Comparison of ENCODE assay signal across 9 cellular contexts in the genomic region with DNA sequence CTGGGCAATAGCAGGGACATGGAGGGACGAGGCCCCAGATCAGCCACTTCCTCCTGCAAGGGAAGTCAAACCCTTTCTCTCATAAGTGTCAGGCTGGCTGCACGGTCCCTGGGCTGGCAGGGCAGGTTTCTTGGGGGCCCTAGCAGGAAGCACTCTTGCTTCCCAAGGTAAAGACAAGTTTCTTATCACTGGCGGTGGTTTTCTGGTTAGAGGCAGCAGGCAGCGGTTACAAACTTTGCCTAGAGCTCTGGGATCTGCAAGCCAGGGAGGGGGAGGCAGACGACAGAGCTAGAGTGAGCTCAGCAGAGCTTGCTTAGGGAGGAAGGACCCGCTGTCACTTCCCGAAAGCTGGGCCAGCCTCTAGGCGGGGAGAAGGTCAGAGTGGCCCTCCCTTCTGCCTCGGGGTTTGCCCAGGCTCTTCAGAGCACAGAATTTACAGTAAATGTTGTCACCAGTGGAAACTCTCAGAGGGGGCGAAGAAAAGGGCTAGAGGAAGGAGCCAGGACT. TPM values are rescaled to one million over a fixed set of nuclear protein-coding genes. Genes with fewer than 3 reads are reported as not detected.
DNase-seq lines count a peak whose midpoint lies in the region; ATAC-seq, FAIRE-seq and TF ChIP-seq lines count a peak whose summit lies in the region.
"Had no signal": no experiment of that assay in that cellular context is flagged by ENCODE, and none has a peak within 500 bp of the region (broad histone marks: within the 10 kb centered on the region; RNA-seq: fewer than 3 reads in every experiment).

No MANE protein-coding gene starts in this region.

- H3K4me3 ChIP-seq in SU-DHL-6 (ENCODE audit: insufficient read depth, low read length, poor library complexity, severe bottlenecking) (no peak overlapping the region), lower leg skin (ENCODE audit: low read depth, poor library complexity, severe bottlenecking) (no peak overlapping the region), MG63 (no peak overlapping the region)

- H3K9me3 ChIP-seq in SU-DHL-6 (ENCODE audit: insufficient read depth, low read length) (no peaks in the 10 kb centered on the region), MG63 (no peaks in the 10 kb centered on the region)

- TF ChIP-seq CTCF in SU-DHL-6 (IDR thresholded peaks at IDR 0.05; ENCODE audit: insufficient read depth, low read length, poor library complexity, severe bottlenecking), result no peak
- no peak for TF ChIP-seq CTCF in lower leg skin (IDR thresholded peaks at IDR 0.05)

- DNase-seq in GM12891 (ENCODE audit: insufficient read length, low spot score) (peak; percentile 44), lower leg skin (ENCODE audit: low spot score in 2 of 2) (peak; percentile 73 to 89), MG63 (no peak), NCI-H526 treated with DMSO at 0.1 percent for 48 hours (lab: John Stamatoyannopoulos, UW) (no peak)
- peak; percentile 44 for DNase-seq in activated naive CD8-positive, alpha-beta T cell treated with anti-CD3 and anti-CD28 coated beads, Interleukin-2, amount 50 U/mL, for 16 hours (ENCODE audit: low read depth, low spot score)
- peak; percentile 58 for DNase-seq in stimulated activated CD8-positive, alpha-beta memory T cell treated with anti-CD3 and anti-CD28 coated beads, Interleukin-4, amount 100 ng/mL, for 24 hours (ENCODE audit: low read depth)

- H3K9ac ChIP-seq in SU-DHL-6 (ENCODE audit: low read length), result peak overlapping the region; percentile 30; the same call in 1 of the 2 replicates
- H3K9ac ChIP-seq: KMS-11 had no signal

- ATAC-seq in HG02759 (IDR thresholded peaks at IDR 0.05; ENCODE audit: unreplicated experiment), result peak; percentile 65

- H2AFZ ChIP-seq in SU-DHL-6 (ENCODE audit: low read depth, low read length, severe bottlenecking), result peak overlapping the region; percentile 31

- 21 to 38% methylated on average over 9 to 10 of the region's 10 CpGs for WGBS in lower leg skin, 2 donors

- H3K79me2 ChIP-seq in SU-DHL-6 (ENCODE audit: insufficient read depth, low read length), result no peaks in the 10 kb centered on the region

- FAIRE-seq in GM12891 (lab: Jason Lieb, UNC), result peak; percentile 92

- no peaks in the 10 kb centered on the region for H3K27me3 ChIP-seq in SU-DHL-6 (ENCODE audit: low read length)
- no peaks in the 10 kb centered on the region for H3K27me3 ChIP-seq in MG63

- H3K36me3 ChIP-seq in SU-DHL-6 (ENCODE audit: low read length) (no peaks in the 10 kb centered on the region), MG63 (no peaks in the 10 kb centered on the region)

- 0 out of 2 replicates have a peak, but pooled peaks cover 11% of the 10 kb centered on the region for H3F3A ChIP-seq in SU-DHL-6 (ENCODE audit: insufficient read depth)

- peak overlapping the region; percentile 44 for H3K4me2 ChIP-seq in SU-DHL-6 (ENCODE audit: low read depth, low read length, poor library complexity, severe bottlenecking)
- H3K4me2 ChIP-seq: KMS-11 had no signal

- TF ChIP-seq POLR2A in GM12891 (IDR thresholded peaks at IDR 0.05; ENCODE audit: low read depth, low read length), result no peak
- TF ChIP-seq POLR2A in lower leg skin (IDR thresholded peaks at IDR 0.05), result no peak

- H3K9me2 ChIP-seq in SU-DHL-6 (replicated peaks; ENCODE audit: insufficient read depth, low read length), result no peaks in the 10 kb centered on the region

- no peaks in the 10 kb centered on the region for H4K20me1 ChIP-seq in SU-DHL-6 (ENCODE audit: low read depth, low read length)

- H3K27ac ChIP-seq in SU-DHL-6 (ENCODE audit: low read depth, low read length), result peak overlapping the region; percentile 65
- H3K27ac ChIP-seq: KMS-11 had no signal

- intact Hi-C loops in lower leg skin (cut with DNase I; ENCODE audit: low total_unique reads), result no loop called here

TF ChIP-seq in GM12891, 5 proteins besides CTCF, POLR2A, EP300 and RAD21:
- TF ChIP-seq SPI1 (IDR thresholded peaks at IDR 0.05; ENCODE audit: low read depth, low read length) (peak; percentile 62), POU2F2 (IDR thresholded peaks at IDR 0.05; ENCODE audit: low read depth, low read length) (no peak)

RNA-seq across cellular contexts. Expression of a gene that starts 20.4 kb away (rescaled TPM):
- polyA plus RNA-seq in GM12891 (2012; ENCODE audit: low read depth, missing spikeins), result 74.9 TPM
- total RNA-seq in lower leg skin, result 1 to 10 TPM; 2.1 to 7.3 (median 4.6) TPM
- total RNA-seq in MG63 (2014; rRNA removed; shearing (Covaris generic); ENCODE audit: low replicate concordance), result not detected in 2 replicates

RNA-seq across cellular contexts. Expression of a gene that starts 35.8 kb away (rescaled TPM):
- polyA plus RNA-seq in GM12891 (2012; ENCODE audit: low read depth, missing spikeins), result 2.1 TPM
- 10 to 100 TPM; 11.8 to 24.3 (median 16.7) TPM for total RNA-seq in lower leg skin
- total RNA-seq in MG63 (2014; rRNA removed; shearing (Covaris generic); ENCODE audit: low replicate concordance), result 0.43 and 0.72 TPM in 2 replicates

Comparison
In these comparisons a context has a peak if more than half of its experiments do, and no peak if none do; other contexts are left out.
1. DNase-seq: peak in GM12891 (single experiment), activated naive CD8-positive, alpha-beta T cell treated with anti-CD3 and anti-CD28 coated beads, Interleukin-2, amount 50 U/mL, for 16 hours (single experiment), lower leg skin (2 of 2) and stimulated activated CD8-positive, alpha-beta memory T cell treated with anti-CD3 and anti-CD28 coated beads, Interleukin-4, amount 100 ng/mL, for 24 hours (single experiment); none in MG63 (single experiment) and NCI-H526 treated with DMSO at 0.1 percent for 48 hours (single experiment).